In the genomic region with DNA sequence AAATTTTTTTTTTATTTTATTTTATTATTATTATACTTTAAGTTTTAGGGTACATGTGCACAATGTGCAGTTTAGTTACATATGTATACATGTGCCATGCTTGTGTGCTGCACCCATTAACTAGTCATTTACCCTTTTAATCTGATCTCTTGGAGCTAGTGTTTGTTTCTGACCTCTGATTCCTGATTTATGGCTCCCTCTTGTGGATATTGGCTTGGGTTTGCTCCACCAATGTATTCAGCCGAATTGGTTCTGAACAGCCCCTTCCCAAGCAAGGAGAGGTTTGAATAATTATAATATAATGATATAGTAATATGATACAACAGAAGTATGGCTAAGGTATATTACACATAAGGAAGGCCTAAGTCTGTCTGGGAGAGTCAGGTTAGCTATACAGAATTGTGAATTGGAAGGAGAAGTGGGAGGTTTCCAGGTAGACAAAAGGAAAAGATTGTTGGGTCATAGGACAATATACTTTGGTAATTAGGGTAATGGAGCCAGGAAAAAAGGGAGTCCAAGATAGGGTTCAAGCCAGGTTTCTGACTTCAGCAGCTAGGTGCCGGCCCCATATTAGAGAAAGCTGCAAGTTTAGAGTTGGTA, we compare ENCODE assay signal across 9 cellular contexts. TPM values are rescaled to one million over a fixed set of nuclear protein-coding genes. Genes with fewer than 3 reads are reported as not detected.
A peak's percentile ranks its signal among the peaks of the same experiment; 100 is the strongest.
DNase-seq lines count a peak whose midpoint lies in the region; ATAC-seq and TF ChIP-seq lines count a peak whose summit lies in the region.
"Had no signal": no experiment of that assay in that cellular context is flagged by ENCODE, and none has a peak within 500 bp of the region (broad histone marks: within the 10 kb centered on the region; RNA-seq: fewer than 3 reads in every experiment).

No MANE protein-coding gene starts in this region.

- H3K27ac Mint-ChIP-seq in nephron progenitor cell: no peak overlapping the region

- DNase-seq in activated CD4-positive, CD25-positive, alpha-beta regulatory T cell treated with anti-CD3 and anti-CD28 coated beads, Interleukin-2, amount 50 U/mL, for 72 hours: no peak
- DNase-seq in NB4 (ENCODE audit: low read depth): peak; percentile 60
- peak; percentile 52 for DNase-seq in RWPE1 (ENCODE audit: low spot score)
- no peak for DNase-seq in esophagus squamous epithelium (lab: John Stamatoyannopoulos, UW)
- peak; percentile 20 for DNase-seq in nephron progenitor cell
- DNase-seq in mesenteric fat pad (ENCODE audit: low spot score): no peak

- H3K27me3 Mint-ChIP-seq in nephron progenitor cell (ENCODE audit: low read depth, poor library complexity): peaks cover 4% of the 10 kb centered on the region

- H3K4me3 ChIP-seq in NB4 (ENCODE audit: low read depth, low read length) (no peak overlapping the region), esophagus squamous epithelium (no peak overlapping the region)
- H3K4me3 ChIP-seq: BLaER1 treated with 17β-estradiol and CSF1 and Interleukin-3, amounts not matched to agents 10 nM and 100 nM had no signal

- POLR2A ChIA-PET in RWPE1 (lab: Yijun Ruan, JAX; ENCODE audit: low non-redundant PET): no interaction called here

- H3K27ac ChIP-seq in RWPE1 (no peak overlapping the region), esophagus squamous epithelium (no peak overlapping the region)

- intact Hi-C loops in esophagus squamous epithelium (cut with DNase I): no loop called here

- no peaks in the 10 kb centered on the region for H3K9me3 Mint-ChIP-seq in nephron progenitor cell

- H3K4me1 ChIP-seq in esophagus squamous epithelium: peaks cover 0 to 23% (median 0%) of the 10 kb centered on the region in 3 donors

- no peaks in the 10 kb centered on the region for H3K27me3 ChIP-seq in esophagus squamous epithelium
- H3K27me3 ChIP-seq: BLaER1 treated with 17β-estradiol and CSF1 and Interleukin-3, amounts not matched to agents 10 nM and 100 nM had no signal

- no peak for TF ChIP-seq POLR2A in NB4 (IDR thresholded peaks at IDR 0.05; ENCODE audit: extremely low read depth, insufficient read length)
- no peak for TF ChIP-seq POLR2A in esophagus squamous epithelium (IDR thresholded peaks at IDR 0.05)

- no peak overlapping the region for H3K4me3 Mint-ChIP-seq in nephron progenitor cell

- TF ChIP-seq CTCF in NB4 (IDR thresholded peaks at IDR 0.05; ENCODE audit: low read depth, low read length) (peak; percentile 44), RWPE1 (conservative IDR thresholded peaks at IDR 0.05; ENCODE audit: low read depth) (peak; percentile 69), esophagus squamous epithelium (IDR thresholded peaks at IDR 0.05) (peak in 5 of 6 experiments; percentile 45 to 66 (median 53)), nephron progenitor cell (IDR thresholded peaks at IDR 0.05) (peak; percentile 33)

- H3K9me3 ChIP-seq in esophagus squamous epithelium: no peaks in the 10 kb centered on the region
- H3K9me3 ChIP-seq: BLaER1 treated with 17β-estradiol and CSF1 and Interleukin-3, amounts not matched to agents 10 nM and 100 nM had no signal

- H3K36me3 ChIP-seq in esophagus squamous epithelium: no peaks in the 10 kb centered on the region
- H3K36me3 ChIP-seq: BLaER1 treated with 17β-estradiol and CSF1 and Interleukin-3, amounts not matched to agents 10 nM and 100 nM had no signal

- H3K36me3 Mint-ChIP-seq in nephron progenitor cell (ENCODE audit: low read depth): no peaks in the 10 kb centered on the region

- WGBS in esophagus squamous epithelium, 2 donors: 47 to 56% methylated on average over 2 of the region's 2 CpGs

- peaks cover 13% of the 10 kb centered on the region for H3K4me1 Mint-ChIP-seq in nephron progenitor cell

- ATAC-seq in activated CD4-positive, CD25-positive, alpha-beta regulatory T cell treated with anti-CD3 and anti-CD28 coated beads, Interleukin-2, amount 50 U/mL, for 24 hours: peak; percentile 64 to 78
- ATAC-seq in GM21825 (IDR thresholded peaks at IDR 0.05; ENCODE audit: unreplicated experiment): peak; percentile 56

- CTCF ChIA-PET in RWPE1 (lab: Yijun Ruan, JAX): interaction anchor here (0.6 to 1.8 kb wide), 12 partner anchors 11 to 523 kb away, joined by 3 to 11 read pairs (median 3); partner anchors contain the start of gene IVNS1ABP

RNA-seq across cellular contexts. Expression of gene HMCN1, which starts 53.1 kb away (rescaled TPM):
- 1 to 10 TPM in 3 of 4 donors, under 1 TPM in 1; 0.49 to 6.7 (median 3.3) TPM for total RNA-seq in esophagus squamous epithelium
- total RNA-seq in mesenteric fat pad: 13.3 TPM

Comparison
In these comparisons a context has a peak if more than half of its experiments do, and no peak if none do; other contexts are left out.
1. DNase-seq: peak in NB4 (single experiment), RWPE1 (single experiment) and nephron progenitor cell (single experiment); none in activated CD4-positive, CD25-positive, alpha-beta regulatory T cell treated with anti-CD3 and anti-CD28 coated beads, Interleukin-2, amount 50 U/mL, for 72 hours (single experiment), esophagus squamous epithelium (single experiment) and mesenteric fat pad (single experiment).
2. Peak in every context shown above with its lines, with median percentiles within 50 percentile points of each other: CTCF ChIP-seq.